26 cellular contexts compared by ENCODE assay signal in genomic region chr2:238504181-238504711, GRCh38.
DNase-seq lines count a peak whose midpoint lies in the region; ATAC-seq and TF ChIP-seq lines count a peak whose summit lies in the region.
"Had no signal": no experiment of that assay in that cellular context is flagged by ENCODE, and none has a peak within 500 bp of the region (broad histone marks: within the 10 kb centered on the region; RNA-seq: fewer than 3 reads in every experiment).

No MANE protein-coding gene starts in this region.

- no peak overlapping the region for H3K4me3 ChIP-seq in mammary epithelial cell (replicated peaks in 1 of 3; ENCODE audit: insufficient read depth in 1 of 3, low read depth in 2 of 3, low read length in 3 of 3)
- H3K4me3 ChIP-seq: gastrocnemius medialis, transverse colon had no signal

- H3K9ac ChIP-seq in mammary epithelial cell (ENCODE audit: insufficient read depth, low read length) = no peak overlapping the region

- TF ChIP-seq CTCF in osteocyte (IDR thresholded peaks at IDR 0.05) (no peak), mammary epithelial cell (conservative IDR thresholded peaks at IDR 0.05 in 1 of 2, IDR thresholded peaks at IDR 0.05 in 1 of 2; ENCODE audit: extremely low read depth in 1 of 2, insufficient read depth in 1 of 2, low read depth in 1 of 2, low read length in 2 of 2) (no peak)

- intact Hi-C loops in mammary epithelial cell (cut with micrococcal nuclease) = no loop called here

- no peaks in the 10 kb centered on the region for H3K36me3 ChIP-seq in mammary epithelial cell (ENCODE audit: insufficient read depth, low read length)
- H3K36me3 ChIP-seq: gastrocnemius medialis, transverse colon had no signal

- in situ Hi-C loops in mammary epithelial cell (cut with MboI; ENCODE audit: low sequenced_read_pairs in 2 of 2) = loop anchor here in 1 of 2 donors (25.0 kb wide), 1 partner anchor 283 kb away; no protein-coding TSS in a partner anchor

- no peak overlapping the region for H3K27ac Mint-ChIP-seq in osteocyte (ENCODE audit: unreplicated experiment)
- no peak overlapping the region for H3K27ac Mint-ChIP-seq in stimulated activated naive B cell treated with anti-CD40 and anti-IgM and Interleukin-4, amounts not matched to agents 10 μg/mL and 1 μg/mL and 100 μg/mL, for 72 hours
- H3K27ac Mint-ChIP-seq: activated CD8-positive, alpha-beta T cell treated with anti-CD3 and anti-CD28 coated beads, Interleukin-2, amount 10 ng/mL, durations not matched to agents 7 days and 5 days; activated naive CD8-positive, alpha-beta T cell; activated T-cell treated with anti-CD3 and anti-CD28 coated beads, Interleukin-2, amount 50 U/mL, for 72 hours; CD8-positive, alpha-beta memory T cell; progenitor cell of endocrine pancreas; stimulated activated naive CD8-positive, alpha-beta T cell treated with anti-CD3 and anti-CD28 coated beads, Interleukin-15, Interleukin-2, amounts not matched to agents 100 ng/mL and 50 ng/mL, for 24 hours had no signal

- dilution Hi-C loops in mammary epithelial cell (cut with HindIII; ENCODE audit: low sequenced_read_pairs) = loop anchor here (25.0 kb wide), 1 partner anchor 283 kb away; no protein-coding TSS in a partner anchor

- H4K20me1 ChIP-seq in mammary epithelial cell (ENCODE audit: insufficient read depth, low read length) = no peaks in the 10 kb centered on the region

- no peaks in the 10 kb centered on the region for H3K4me1 Mint-ChIP-seq in osteocyte (ENCODE audit: unreplicated experiment)
- no peaks in the 10 kb centered on the region for H3K4me1 Mint-ChIP-seq in stimulated activated naive B cell treated with anti-CD40 and anti-IgM and Interleukin-4, amounts not matched to agents 10 μg/mL and 1 μg/mL and 100 μg/mL, for 72 hours

- 74% methylated on average over 10 of the region's 20 CpGs for WGBS in mammary epithelial cell (ENCODE audit: low coverage, missing lambda C conversion rate)

- DNase-seq in DMS153 (lab: John Stamatoyannopoulos, UW) = peak; percentile 79
- DNase-seq in NCI-H1105 (lab: John Stamatoyannopoulos, UW) = peak; percentile 66
- peak; percentile 93 for DNase-seq in NCI-H345 (lab: John Stamatoyannopoulos, UW)
- peak; percentile 84 for DNase-seq in osteocyte (ENCODE audit: extremely low spot score, unreplicated experiment)
- DNase-seq in stimulated activated naive B cell treated with anti-CD40 and anti-IgM and Interleukin-4, amounts not matched to agents 10 μg/mL and 1 μg/mL and 100 μg/mL, for 72 hours = no peak
- no peak for DNase-seq in NCI-H524 (lab: John Stamatoyannopoulos, UW)
- DNase-seq in mammary epithelial cell = no peak
- DNase-seq: activated CD8-positive, alpha-beta T cell treated with anti-CD3 and anti-CD28 coated beads, Interleukin-2, amount 10 ng/mL, durations not matched to agents 7 days and 5 days; activated T-cell treated with anti-CD3 and anti-CD28 coated beads, Interleukin-2, amount 50 U/mL, for 72 hours; CD8-positive, alpha-beta memory T cell; gastrocnemius medialis; midbrain; NCI-H187; NCI-H524 treated with DMSO at 0.1 percent for 48 hours; Right ventricle myocardium superior; small intestine; stimulated activated CD4-positive, alpha-beta T cell treated with anti-CD3 and anti-CD28 coated beads, Interleukin-2, amount 100 ng/mL, for 48 hours; SW 1271; transverse colon had no signal

- H3K27me3 Mint-ChIP-seq in osteocyte (ENCODE audit: unreplicated experiment) = peaks cover 7% of the 10 kb centered on the region
- peaks cover 0 to 6% of the 10 kb centered on the region in 2 donors for H3K27me3 Mint-ChIP-seq in stimulated activated naive B cell treated with anti-CD40 and anti-IgM and Interleukin-4, amounts not matched to agents 10 μg/mL and 1 μg/mL and 100 μg/mL, for 72 hours
- H3K27me3 Mint-ChIP-seq: activated naive CD8-positive, alpha-beta T cell; stimulated activated naive CD8-positive, alpha-beta T cell treated with anti-CD3 and anti-CD28 coated beads, Interleukin-15, Interleukin-2, amounts not matched to agents 100 ng/mL and 50 ng/mL, for 24 hours had no signal

- H3K27ac ChIP-seq in mammary epithelial cell (ENCODE audit: insufficient read depth, low read depth, low read length) = no peak overlapping the region
- H3K27ac ChIP-seq: gastrocnemius medialis, HL-60, transverse colon had no signal

- no peak overlapping the region for H3K4me2 ChIP-seq in mammary epithelial cell (ENCODE audit: insufficient read depth, low read depth, low read length)

- H3K4me1 ChIP-seq in mammary epithelial cell (ENCODE audit: insufficient read depth, low read length) = peaks cover 4% of the 10 kb centered on the region
- H3K4me1 ChIP-seq: gastrocnemius medialis, transverse colon had no signal

- H3K36me3 Mint-ChIP-seq in osteocyte (ENCODE audit: unreplicated experiment) = peaks cover 3% of the 10 kb centered on the region
- peaks cover 0 to 6% of the 10 kb centered on the region in 2 donors for H3K36me3 Mint-ChIP-seq in stimulated activated naive B cell treated with anti-CD40 and anti-IgM and Interleukin-4, amounts not matched to agents 10 μg/mL and 1 μg/mL and 100 μg/mL, for 72 hours
- H3K36me3 Mint-ChIP-seq: activated naive CD8-positive, alpha-beta T cell; CD8-positive, alpha-beta memory T cell had no signal

- H2AFZ ChIP-seq in mammary epithelial cell (ENCODE audit: low read depth, low read length) = no peak overlapping the region

- no peak for ATAC-seq in HG03097 (IDR thresholded peaks at IDR 0.05; ENCODE audit: low FRiP score, unreplicated experiment)
- ATAC-seq in stimulated activated naive B cell treated with anti-CD40 and anti-IgM and Interleukin-4, amounts not matched to agents 10 μg/mL and 1 μg/mL and 100 μg/mL, for 72 hours (replicated peaks) = no peak
- ATAC-seq: activated CD4-positive, CD25-positive, alpha-beta regulatory T cell treated with anti-CD3 and anti-CD28 coated beads, Interleukin-2, amount 50 U/mL, for 24 hours; activated CD8-positive, alpha-beta T cell treated with anti-CD3 and anti-CD28 coated beads, Interleukin-2, amount 10 ng/mL, durations not matched to agents 7 days and 5 days; activated T-cell treated with anti-CD3 and anti-CD28 coated beads, Interleukin-2, amount 50 U/mL, for 72 hours; gastrocnemius medialis had no signal

- H3K4me3 Mint-ChIP-seq in osteocyte (ENCODE audit: unreplicated experiment) = no peak overlapping the region
- no peak overlapping the region for H3K4me3 Mint-ChIP-seq in stimulated activated naive B cell treated with anti-CD40 and anti-IgM and Interleukin-4, amounts not matched to agents 10 μg/mL and 1 μg/mL and 100 μg/mL, for 72 hours
- H3K4me3 Mint-ChIP-seq: activated CD8-positive, alpha-beta T cell treated with anti-CD3 and anti-CD28 coated beads, Interleukin-2, amount 10 ng/mL, durations not matched to agents 7 days and 5 days; activated naive CD8-positive, alpha-beta T cell; activated T-cell treated with anti-CD3 and anti-CD28 coated beads, Interleukin-2, amount 50 U/mL, for 72 hours; CD8-positive, alpha-beta memory T cell; nephron; stimulated activated naive CD8-positive, alpha-beta T cell treated with anti-CD3 and anti-CD28 coated beads, Interleukin-15, Interleukin-2, amounts not matched to agents 100 ng/mL and 50 ng/mL, for 24 hours had no signal

- H3K9me3 ChIP-seq in mammary epithelial cell (replicated peaks; ENCODE audit: insufficient read depth, low read length) = no peaks in the 10 kb centered on the region
- H3K9me3 ChIP-seq: gastrocnemius medialis, transverse colon had no signal

- H3K27me3 ChIP-seq in mammary epithelial cell (ENCODE audit: insufficient read depth, low read length) = no peaks in the 10 kb centered on the region

- no peaks in the 10 kb centered on the region for H3K9me3 Mint-ChIP-seq in osteocyte (ENCODE audit: unreplicated experiment)
- peaks cover 0 to 4% of the 10 kb centered on the region in 2 donors for H3K9me3 Mint-ChIP-seq in stimulated activated naive B cell treated with anti-CD40 and anti-IgM and Interleukin-4, amounts not matched to agents 10 μg/mL and 1 μg/mL and 100 μg/mL, for 72 hours
- H3K9me3 Mint-ChIP-seq: activated T-cell treated with anti-CD3 and anti-CD28 coated beads, Interleukin-2, amount 50 U/mL, for 72 hours; nephron; stimulated activated naive CD8-positive, alpha-beta T cell treated with anti-CD3 and anti-CD28 coated beads, Interleukin-15, Interleukin-2, amounts not matched to agents 100 ng/mL and 50 ng/mL, for 24 hours had no signal

- BruUV-seq in mammary epithelial cell (replicated peaks; lab: Mats Ljungman, UMichigan) = no TSS peak

- H3K79me2 ChIP-seq in mammary epithelial cell (ENCODE audit: insufficient read depth, low read length) = no peaks in the 10 kb centered on the region

- CTCF ChIA-PET in mammary epithelial cell (lab: Charles Lee; ENCODE audit: low non-redundant PET) = no interaction called here

Comparison
In these comparisons a context has a peak if more than half of its experiments do, and no peak if none do; other contexts are left out.
1. DNase-seq: peak in DMS153 (single experiment), NCI-H1105 (single experiment), NCI-H345 (single experiment) and osteocyte (single experiment); none in stimulated activated naive B cell treated with anti-CD40 and anti-IgM and Interleukin-4, amounts not matched to agents 10 μg/mL and 1 μg/mL and 100 μg/mL, for 72 hours (single experiment), NCI-H524 (0 of 2) and mammary epithelial cell (single experiment).